20 cellular contexts compared by ENCODE assay signal in genomic region chr4:165738571-165738970, GRCh38.
A peak's percentile ranks its signal among the peaks of the same experiment; 100 is the strongest.
DNase-seq lines count a peak whose midpoint lies in the region; ATAC-seq and FAIRE-seq lines count a peak whose summit lies in the region.
"Had no signal": no experiment of that assay in that cellular context is flagged by ENCODE, and none has a peak within 500 bp of the region (broad histone marks: within the 10 kb centered on the region; RNA-seq: fewer than 3 reads in every experiment).

No MANE protein-coding gene starts in this region.

- no peaks in the 10 kb centered on the region for H3K4me1 ChIP-seq in mesenchymal stem cell (ENCODE audit: control insufficient read depth, insufficient read depth, low read depth, low read length)
- H3K4me1 ChIP-seq: pancreas had no signal

- no peak overlapping the region for H2BK15ac ChIP-seq in mesenchymal stem cell (ENCODE audit: low read depth, poor library complexity, severe bottlenecking)

- no peaks in the 10 kb centered on the region for H3K36me3 Mint-ChIP-seq in activated T-cell treated with anti-CD3 and anti-CD28 coated beads, Interleukin-2, amount 50 U/mL, for 24 hours (ENCODE audit: low read depth)
- H3K36me3 Mint-ChIP-seq: activated naive CD4-positive, alpha-beta T cell treated with anti-CD3 and anti-CD28 coated beads, Interleukin-2, amount 50 U/mL, for 72 hours; CD4-positive, alpha-beta memory T cell; T-cell; WTC11 had no signal

- H4K91ac ChIP-seq in mesenchymal stem cell (ENCODE audit: low read length): no peak overlapping the region

- H2BK5ac ChIP-seq in mesenchymal stem cell (ENCODE audit: low read depth, low read length, poor library complexity, severe bottlenecking): no peak overlapping the region

- no peak overlapping the region for H3K4me3 ChIP-seq in mesenchymal stem cell (ENCODE audit: insufficient read depth in 1 of 2, low read depth in 1 of 2, low read length in 2 of 2)
- H3K4me3 ChIP-seq: cardiac muscle cell, K562, mucosa of descending colon, pancreas had no signal

- no peak overlapping the region for H3K4ac ChIP-seq in mesenchymal stem cell (ENCODE audit: low read depth in 1 of 2, low read length in 2 of 2)

- FAIRE-seq in RCC 7860 (lab: Jason Lieb, UNC): peak; percentile 74
- FAIRE-seq: A204.1, frontal cortex, K562, pancreas had no signal

- no peaks in the 10 kb centered on the region for H3K9me3 ChIP-seq in mesenchymal stem cell (ENCODE audit: control insufficient read depth, low read length)
- H3K9me3 ChIP-seq: mucosa of descending colon, pancreas had no signal

- peaks cover 5% of the 10 kb centered on the region for H3K9me3 Mint-ChIP-seq in activated T-cell treated with anti-CD3 and anti-CD28 coated beads, Interleukin-2, amount 50 U/mL, for 24 hours

- no peaks in the 10 kb centered on the region for H3K27me3 ChIP-seq in mesenchymal stem cell (ENCODE audit: control insufficient read depth in 1 of 2, insufficient read depth in 1 of 2, low read length in 2 of 2)
- H3K27me3 ChIP-seq: cardiac muscle cell, pancreas had no signal

- no peak overlapping the region for H3K14ac ChIP-seq in mesenchymal stem cell (ENCODE audit: low read length in 2 of 2)

- H3K79me1 ChIP-seq in mesenchymal stem cell (replicated peaks; ENCODE audit: low read length, poor library complexity, severe bottlenecking): no peaks in the 10 kb centered on the region

- WGBS in mesenchymal stem cell: 90% methylated on average over 1 of the region's 1 CpG

- H2BK120ac ChIP-seq in mesenchymal stem cell (ENCODE audit: low read depth, low read length): no peak overlapping the region

- no peak overlapping the region for H3K18ac ChIP-seq in mesenchymal stem cell (ENCODE audit: low read depth in 1 of 2, low read length in 2 of 2)

- no peaks in the 10 kb centered on the region for H3K27me3 Mint-ChIP-seq in activated T-cell treated with anti-CD3 and anti-CD28 coated beads, Interleukin-2, amount 50 U/mL, for 24 hours
- H3K27me3 Mint-ChIP-seq: CD4-positive, alpha-beta memory T cell; effector memory CD8-positive, alpha-beta T cell; T-cell had no signal

- H2AFZ ChIP-seq in mesenchymal stem cell (ENCODE audit: low read depth, low read length): no peak overlapping the region

- H3K4me2 ChIP-seq in mesenchymal stem cell (ENCODE audit: low read length, poor library complexity, severe bottlenecking): no peak overlapping the region

- ATAC-seq in GM18498 (IDR thresholded peaks at IDR 0.05; ENCODE audit: unreplicated experiment) (peak; percentile 63), GM19467 (IDR thresholded peaks at IDR 0.05; ENCODE audit: unreplicated experiment) (peak; percentile 79), HG03159 (IDR thresholded peaks at IDR 0.05; ENCODE audit: unreplicated experiment) (peak; percentile 85), HG03039 (IDR thresholded peaks at IDR 0.05; ENCODE audit: unreplicated experiment) (no peak)
- ATAC-seq: activated naive CD4-positive, alpha-beta T cell treated with anti-CD3 and anti-CD28 coated beads, Interleukin-2, amount 50 U/mL, for 72 hours; effector memory CD8-positive, alpha-beta T cell; K562; mucosa of descending colon; pancreas; T-cell; WTC11 had no signal

- no peak overlapping the region for H2AK5ac ChIP-seq in mesenchymal stem cell (ENCODE audit: low read length, severe bottlenecking)

- H3K4me3 Mint-ChIP-seq in activated T-cell treated with anti-CD3 and anti-CD28 coated beads, Interleukin-2, amount 50 U/mL, for 24 hours: no peak overlapping the region
- H3K4me3 Mint-ChIP-seq: CD4-positive, alpha-beta memory T cell; effector memory CD8-positive, alpha-beta T cell; T-cell; WTC11 had no signal

- H3K27ac ChIP-seq in mesenchymal stem cell (ENCODE audit: low read length, poor library complexity, severe bottlenecking): no peak overlapping the region
- H3K27ac ChIP-seq: cardiac muscle cell, pancreas had no signal

- no peak overlapping the region for H4K8ac ChIP-seq in mesenchymal stem cell (ENCODE audit: low read length)

- no peaks in the 10 kb centered on the region for H3K4me1 Mint-ChIP-seq in activated T-cell treated with anti-CD3 and anti-CD28 coated beads, Interleukin-2, amount 50 U/mL, for 24 hours (ENCODE audit: low read depth)
- H3K4me1 Mint-ChIP-seq: CD4-positive, alpha-beta memory T cell; T-cell; WTC11 had no signal

- no peak overlapping the region for H2BK12ac ChIP-seq in mesenchymal stem cell (ENCODE audit: low read length in 2 of 2)

- DNase-seq in RCC 7860 (ENCODE audit: low spot score): peak; percentile 38
- DNase-seq in activated T-cell treated with anti-CD3 and anti-CD28 coated beads, Interleukin-2, amount 50 U/mL, for 24 hours: no peak
- no peak for DNase-seq in kidney glomerular epithelial cell (lab: John Stamatoyannopoulos, UW)
- DNase-seq in mesenchymal stem cell: no peak
- DNase-seq: CD4-positive, alpha-beta memory T cell; effector memory CD8-positive, alpha-beta T cell; GDM1; mucosa of descending colon; pancreas; T-cell had no signal

- no peak overlapping the region for H3K23ac ChIP-seq in mesenchymal stem cell (ENCODE audit: low read length in 2 of 2)

- no peaks in the 10 kb centered on the region for H3K36me3 ChIP-seq in mesenchymal stem cell (ENCODE audit: control insufficient read depth in 1 of 2, insufficient read depth in 2 of 2, low read depth in 1 of 2, low read length in 2 of 2)
- H3K36me3 ChIP-seq: cardiac muscle cell, pancreas had no signal

- H3K27ac Mint-ChIP-seq in activated T-cell treated with anti-CD3 and anti-CD28 coated beads, Interleukin-2, amount 50 U/mL, for 24 hours: no peak overlapping the region
- H3K27ac Mint-ChIP-seq: activated naive CD4-positive, alpha-beta T cell treated with anti-CD3 and anti-CD28 coated beads, Interleukin-2, amount 50 U/mL, for 72 hours; CD4-positive, alpha-beta memory T cell; effector memory CD8-positive, alpha-beta T cell; T-cell; WTC11 had no signal

- H3K9ac ChIP-seq in mesenchymal stem cell (ENCODE audit: low read length): no peak overlapping the region
